Comparison of ENCODE assay signal across 1 cellular context in genomic region chr1:151838491-151839412, GRCh38.
TF ChIP-seq lines count a peak whose summit lies in the region.

No MANE protein-coding gene starts in this region.

TF ChIP-seq in endothelial cell of umbilical vein, 7 proteins besides CTCF, POLR2A, EP300 and RAD21:
- no peak for TF ChIP-seq GATA2 (IDR thresholded peaks at IDR 0.05; ENCODE audit: insufficient read depth, insufficient read length, low read depth, low read length)
- TF ChIP-seq EZH2 (IDR thresholded peaks at IDR 0.05; ENCODE audit: borderline replicate concordance, low read depth, low read length, severe bottlenecking): peak; percentile 72
TF ChIP-seq in endothelial cell of umbilical vein: peak in this region for 1.
